34 cellular contexts compared by ENCODE assay signal in the genomic region with DNA sequence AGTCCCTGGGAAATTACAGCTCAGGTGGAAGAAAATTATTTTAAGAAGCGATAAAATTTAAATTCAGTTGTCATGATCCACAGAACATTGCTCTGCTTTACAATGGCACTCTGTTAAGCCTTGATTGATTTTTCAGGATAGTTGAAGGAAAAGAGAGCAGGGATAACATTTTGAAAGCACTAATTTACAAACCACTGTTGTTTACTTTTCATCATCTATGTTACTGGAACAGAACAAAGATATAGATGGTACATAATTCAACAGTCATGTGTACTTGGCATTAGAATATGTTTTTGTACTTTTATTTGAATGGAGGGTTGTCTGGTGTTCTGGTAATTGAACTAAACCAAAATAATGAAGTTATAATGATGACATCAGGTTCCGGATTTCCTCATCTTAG. TPM values are rescaled to one million over a fixed set of nuclear protein-coding genes. Genes with fewer than 3 reads are reported as not detected.
"Had no signal": no experiment of that assay in that cellular context is flagged by ENCODE, and none has a peak within 500 bp of the region (broad histone marks: within the 10 kb centered on the region; RNA-seq: fewer than 3 reads in every experiment).

No MANE protein-coding gene starts in this region.

- ATAC-seq: activated CD8-positive, alpha-beta T cell treated with anti-CD3 and anti-CD28 coated beads for 36 hours; activated T-cell treated with anti-CD3 and anti-CD28 coated beads, Interleukin-2, amount 50 U/mL, for 4 hours; activated T-helper 17 cell treated with anti-CD3 and anti-CD28 coated beads, Interleukin-2, amount 50 U/mL, for 72 hours; gastroesophageal sphincter; heart right ventricle had no signal

- H3K4me3 Mint-ChIP-seq: activated CD8-positive, alpha-beta T cell treated with anti-CD3 and anti-CD28 coated beads for 36 hours; activated naive CD8-positive, alpha-beta T cell; activated T-cell treated with anti-CD3 and anti-CD28 coated beads, Interleukin-2, amount 50 U/mL, for 4 hours; activated T-helper 17 cell treated with anti-CD3 and anti-CD28 coated beads, Interleukin-2, amount 50 U/mL, for 72 hours had no signal

- H3K27ac ChIP-seq: colonic mucosa, epithelial cell of prostate, esophagus squamous epithelium, gastroesophageal sphincter, heart right ventricle had no signal

- H3K36me3 Mint-ChIP-seq: activated naive CD8-positive, alpha-beta T cell had no signal

- DNase-seq: activated CD4-positive, alpha-beta T cell treated with anti-CD3 and anti-CD28 coated beads for 1 hour; activated CD4-positive, alpha-beta T cell treated with anti-CD3 and anti-CD28 coated beads for 4 hours; activated CD4-positive, alpha-beta T cell treated with anti-CD3 and anti-CD28 coated beads, Interleukin-2, amount 50 U/mL, for 1 hour; activated CD4-positive, alpha-beta T cell treated with anti-CD3 and anti-CD28 coated beads, Interleukin-2, amount 50 U/mL, for 48 hours; activated CD8-positive, alpha-beta memory T cell treated with anti-CD3 and anti-CD28 coated beads for 24 hours; activated CD8-positive, alpha-beta T cell treated with anti-CD3 and anti-CD28 coated beads for 36 hours; activated effector memory CD4-positive, alpha-beta T cell treated with Interleukin-2 at 50 U/mL for 16 hours; activated gamma-delta T cell treated with Interleukin-2 at 50 U/mL for 16 hours; activated naive CD4-positive, alpha-beta T cell treated with anti-CD3 and anti-CD28 coated beads, Interleukin-2, amount 50 U/mL, for 16 hours; activated naive CD4-positive, alpha-beta T cell treated with Interleukin-2 at 50 U/mL for 16 hours; activated T-cell treated with anti-CD3 and anti-CD28 coated beads, Interleukin-2, amount 50 U/mL, for 4 hours; amniotic stem cell; anterior cingulate cortex; central memory CD4-positive, alpha-beta T cell; cerebellar nuclear complex; colonic mucosa; effector CD8-positive, alpha-beta T cell; esophagus squamous epithelium; foreskin melanocyte; heart right ventricle; T-helper 2 cell had no signal

- H3K4me1 Mint-ChIP-seq: activated T-helper 17 cell treated with anti-CD3 and anti-CD28 coated beads, Interleukin-2, amount 50 U/mL, for 72 hours had no signal

- H3K27ac Mint-ChIP-seq: activated CD8-positive, alpha-beta T cell treated with anti-CD3 and anti-CD28 coated beads for 36 hours; activated naive CD8-positive, alpha-beta T cell; activated T-helper 17 cell treated with anti-CD3 and anti-CD28 coated beads, Interleukin-2, amount 50 U/mL, for 72 hours had no signal

- H3K9me3 Mint-ChIP-seq: activated CD8-positive, alpha-beta T cell treated with anti-CD3 and anti-CD28 coated beads for 36 hours; activated T-cell treated with anti-CD3 and anti-CD28 coated beads, Interleukin-2, amount 50 U/mL, for 4 hours; activated T-helper 17 cell treated with anti-CD3 and anti-CD28 coated beads, Interleukin-2, amount 50 U/mL, for 72 hours had no signal

- H3K4me1 ChIP-seq: colonic mucosa, esophagus squamous epithelium, gastroesophageal sphincter, heart right ventricle had no signal

- H3K27me3 Mint-ChIP-seq: activated CD8-positive, alpha-beta T cell treated with anti-CD3 and anti-CD28 coated beads for 36 hours; activated naive CD8-positive, alpha-beta T cell; activated T-helper 17 cell treated with anti-CD3 and anti-CD28 coated beads, Interleukin-2, amount 50 U/mL, for 72 hours had no signal

- H3K4me3 ChIP-seq: colonic mucosa, esophagus squamous epithelium, gastroesophageal sphincter, heart right ventricle had no signal

- H3K27me3 ChIP-seq: colonic mucosa, gastroesophageal sphincter, heart right ventricle had no signal

- H3K36me3 ChIP-seq: colonic mucosa, esophagus squamous epithelium, gastroesophageal sphincter, heart right ventricle had no signal

- H3K9me3 ChIP-seq: colonic mucosa, esophagus squamous epithelium, gastroesophageal sphincter had no signal

RNA-seq across cellular contexts. Expression of a gene that starts 2.6 kb away (rescaled TPM):
- total RNA-seq: activated CD8-positive, alpha-beta T cell treated with anti-CD3 and anti-CD28 coated beads for 36 hours; activated T-cell treated with anti-CD3 and anti-CD28 coated beads, Interleukin-2, amount 50 U/mL, for 4 hours; activated T-helper 17 cell treated with anti-CD3 and anti-CD28 coated beads, Interleukin-2, amount 50 U/mL, for 72 hours; astrocyte; dermis microvascular lymphatic vessel endothelial cell; endothelial cell of umbilical vein; esophagus squamous epithelium; fibroblast of lung; fibroblast of villous mesenchyme; glomerular endothelial cell; heart right ventricle; T-helper 1 cell treated with Interleukin-12 subunit alpha and Interleukin-12 subunit beta and Interleukin-4 antibody, amounts not matched to agents 30 ng/mL and 1 ng/mL, for 36 hours had no signal
- polyA plus RNA-seq: endothelial cell of umbilical vein, fibroblast of lung had no signal

RNA-seq across cellular contexts. Expression of a gene that starts 33.0 kb away (rescaled TPM):
- total RNA-seq: activated CD8-positive, alpha-beta T cell treated with anti-CD3 and anti-CD28 coated beads for 36 hours; activated T-cell treated with anti-CD3 and anti-CD28 coated beads, Interleukin-2, amount 50 U/mL, for 4 hours; activated T-helper 17 cell treated with anti-CD3 and anti-CD28 coated beads, Interleukin-2, amount 50 U/mL, for 72 hours; astrocyte; dermis microvascular lymphatic vessel endothelial cell; endothelial cell of umbilical vein; fibroblast of lung; fibroblast of villous mesenchyme; glomerular endothelial cell; heart right ventricle; T-helper 1 cell treated with Interleukin-12 subunit alpha and Interleukin-12 subunit beta and Interleukin-4 antibody, amounts not matched to agents 30 ng/mL and 1 ng/mL, for 36 hours had no signal
- polyA plus RNA-seq: endothelial cell of umbilical vein, fibroblast of lung, heart right ventricle had no signal

RNA-seq across cellular contexts. Expression of a gene that starts 38.9 kb away (rescaled TPM):
- total RNA-seq: activated CD8-positive, alpha-beta T cell treated with anti-CD3 and anti-CD28 coated beads for 36 hours; activated T-cell treated with anti-CD3 and anti-CD28 coated beads, Interleukin-2, amount 50 U/mL, for 4 hours; activated T-helper 17 cell treated with anti-CD3 and anti-CD28 coated beads, Interleukin-2, amount 50 U/mL, for 72 hours; astrocyte; colonic mucosa; dermis microvascular lymphatic vessel endothelial cell; endothelial cell of umbilical vein; esophagus squamous epithelium; fibroblast of lung; fibroblast of villous mesenchyme; gastroesophageal sphincter; glomerular endothelial cell; heart right ventricle; T-helper 1 cell treated with Interleukin-12 subunit alpha and Interleukin-12 subunit beta and Interleukin-4 antibody, amounts not matched to agents 30 ng/mL and 1 ng/mL, for 36 hours had no signal
- polyA plus RNA-seq: adipose tissue, endothelial cell of umbilical vein, esophagus, fibroblast of lung, heart right ventricle had no signal

RNA-seq across cellular contexts. Expression of a gene that starts 49.5 kb away (rescaled TPM):
- total RNA-seq: activated CD8-positive, alpha-beta T cell treated with anti-CD3 and anti-CD28 coated beads for 36 hours; activated T-cell treated with anti-CD3 and anti-CD28 coated beads, Interleukin-2, amount 50 U/mL, for 4 hours; activated T-helper 17 cell treated with anti-CD3 and anti-CD28 coated beads, Interleukin-2, amount 50 U/mL, for 72 hours; astrocyte; colonic mucosa; dermis microvascular lymphatic vessel endothelial cell; endothelial cell of umbilical vein; esophagus squamous epithelium; fibroblast of lung; fibroblast of villous mesenchyme; gastroesophageal sphincter; glomerular endothelial cell; heart right ventricle; T-helper 1 cell treated with Interleukin-12 subunit alpha and Interleukin-12 subunit beta and Interleukin-4 antibody, amounts not matched to agents 30 ng/mL and 1 ng/mL, for 36 hours had no signal
- polyA plus RNA-seq: adipose tissue, endothelial cell of umbilical vein, esophagus, fibroblast of lung, heart right ventricle had no signal
